Comparison of ENCODE assay signal across 8 cellular contexts in the genomic region with DNA sequence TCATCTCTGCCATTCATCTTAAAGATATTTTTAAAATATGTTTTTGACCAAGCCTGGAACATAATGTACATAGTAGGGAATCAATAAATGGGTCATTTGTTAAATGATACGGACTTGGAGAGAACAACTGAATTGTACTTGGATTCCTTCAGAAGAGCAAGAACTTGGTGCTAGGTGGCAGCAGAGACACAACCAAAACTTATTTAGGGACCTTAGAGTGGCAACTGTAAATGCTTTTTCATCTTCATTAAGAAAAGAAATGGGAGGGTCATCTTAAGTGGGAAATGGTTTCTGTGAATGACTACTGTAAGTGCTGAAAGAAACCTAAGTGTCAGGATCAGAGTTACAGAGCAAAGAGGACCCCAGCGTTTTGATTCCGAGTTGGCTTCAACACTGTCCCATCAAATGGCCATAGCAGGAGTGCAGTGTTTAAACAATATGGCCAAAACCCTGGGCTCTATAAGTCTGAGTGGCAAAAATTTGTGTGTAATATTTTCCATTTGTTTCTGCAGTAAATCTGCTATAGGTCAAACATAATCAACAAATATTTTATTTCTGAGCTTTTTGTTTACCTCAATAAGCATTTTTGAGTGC.
DNase-seq lines count a peak whose midpoint lies in the region; ATAC-seq and TF ChIP-seq lines count a peak whose summit lies in the region.

No MANE protein-coding gene starts in this region.

- no peak overlapping the region for H3K4me3 ChIP-seq in NB4 (ENCODE audit: low read depth, low read length)
- no peak overlapping the region for H3K4me3 ChIP-seq in choroid plexus epithelial cell (ENCODE audit: low read depth, low read length)
- no peak overlapping the region for H3K4me3 ChIP-seq in lower lobe of right lung

- H3K4me1 ChIP-seq in lower lobe of right lung, result peaks cover 20% of the 10 kb centered on the region

- no peaks in the 10 kb centered on the region for H3K36me3 Mint-ChIP-seq in activated T-helper 2 cell treated with anti-CD3 and anti-CD28 coated beads, Interferon-gamma antibody, Interleukin-2, Interleukin-4, amounts not matched to agents 10 μg/mL and 5 μg/mL and 100 μg/mL, durations not matched to agents 14 hours and 24 hours and 36 hours (ENCODE audit: low read depth)

- no peaks in the 10 kb centered on the region for H3K9me3 Mint-ChIP-seq in activated T-helper 2 cell treated with anti-CD3 and anti-CD28 coated beads, Interferon-gamma antibody, Interleukin-2, Interleukin-4, amounts not matched to agents 10 μg/mL and 5 μg/mL and 100 μg/mL, durations not matched to agents 14 hours and 24 hours and 36 hours

- H3K27me3 Mint-ChIP-seq in activated T-helper 2 cell treated with anti-CD3 and anti-CD28 coated beads, Interferon-gamma antibody, Interleukin-2, Interleukin-4, amounts not matched to agents 10 μg/mL and 5 μg/mL and 100 μg/mL, durations not matched to agents 14 hours and 24 hours and 36 hours (ENCODE audit: low read depth), result peaks cover 4% of the 10 kb centered on the region

- DNase-seq in ELR (ENCODE audit: low read depth), result peak; percentile 61
- peak; percentile 44 for DNase-seq in NB4 (ENCODE audit: low read depth)
- peak; percentile 91 for DNase-seq in choroid plexus epithelial cell (ENCODE audit: low read depth)
- no peak for DNase-seq in lower lobe of right lung
- no peak for DNase-seq in stimulated activated CD4-positive, alpha-beta T cell treated with anti-CD3 and anti-CD28 coated beads, Interleukin-2, amount 100 ng/mL, for 48 hours
- DNase-seq in ecto neural progenitor cell (ENCODE audit: low spot score), result no peak
- DNase-seq in activated T-helper 2 cell treated with anti-CD3 and anti-CD28 coated beads, Interferon-gamma antibody, Interleukin-2, Interleukin-4, amounts not matched to agents 10 μg/mL and 5 μg/mL and 100 μg/mL, durations not matched to agents 14 hours and 24 hours and 36 hours (ENCODE audit: low spot score), result no peak

- H3K9me3 ChIP-seq in lower lobe of right lung, result no peaks in the 10 kb centered on the region

- peaks cover 10% of the 10 kb centered on the region for H3K4me1 Mint-ChIP-seq in activated T-helper 2 cell treated with anti-CD3 and anti-CD28 coated beads, Interferon-gamma antibody, Interleukin-2, Interleukin-4, amounts not matched to agents 10 μg/mL and 5 μg/mL and 100 μg/mL, durations not matched to agents 14 hours and 24 hours and 36 hours (ENCODE audit: low read depth)

- TF ChIP-seq CTCF in NB4 (IDR thresholded peaks at IDR 0.05; ENCODE audit: low read depth, low read length) (peak; percentile 30), choroid plexus epithelial cell (conservative IDR thresholded peaks at IDR 0.05; ENCODE audit: low read depth, low read length) (peak; percentile 69), lower lobe of right lung (IDR thresholded peaks at IDR 0.05) (peak; percentile 53)

- H3K36me3 ChIP-seq in lower lobe of right lung, result no peaks in the 10 kb centered on the region

- intact Hi-C loops in lower lobe of right lung (cut with DNase I), result no loop called here
- intact Hi-C loops in activated T-helper 2 cell treated with anti-CD3 and anti-CD28 coated beads, Interferon-gamma antibody, Interleukin-2, Interleukin-4, amounts not matched to agents 10 μg/mL and 5 μg/mL and 100 μg/mL, durations not matched to agents 14 hours and 24 hours and 36 hours (cut with micrococcal nuclease), result loop anchor here (1.0 kb wide), 1 partner anchor 207 kb away; no protein-coding TSS in a partner anchor

- peak in 1 of 2 donors; percentile 64 for ATAC-seq in lower lobe of right lung
- ATAC-seq in HG02852 (IDR thresholded peaks at IDR 0.05; ENCODE audit: unreplicated experiment), result no peak

- no peak for TF ChIP-seq POLR2A in NB4 (IDR thresholded peaks at IDR 0.05; ENCODE audit: extremely low read depth, insufficient read length)

- no peaks in the 10 kb centered on the region for H3K27me3 ChIP-seq in lower lobe of right lung (ENCODE audit: low read depth)

- no peak overlapping the region for H3K27ac ChIP-seq in lower lobe of right lung

- H3K4me3 Mint-ChIP-seq in activated T-helper 2 cell treated with anti-CD3 and anti-CD28 coated beads, Interferon-gamma antibody, Interleukin-2, Interleukin-4, amounts not matched to agents 10 μg/mL and 5 μg/mL and 100 μg/mL, durations not matched to agents 14 hours and 24 hours and 36 hours (ENCODE audit: low read depth), result no peak overlapping the region

- no peak overlapping the region for H3K27ac Mint-ChIP-seq in activated T-helper 2 cell treated with anti-CD3 and anti-CD28 coated beads, Interferon-gamma antibody, Interleukin-2, Interleukin-4, amounts not matched to agents 10 μg/mL and 5 μg/mL and 100 μg/mL, durations not matched to agents 14 hours and 24 hours and 36 hours

Comparison
In these comparisons a context has a peak if more than half of its experiments do, and no peak if none do; other contexts are left out.
1. DNase-seq: peak in ELR (single experiment), NB4 (single experiment) and choroid plexus epithelial cell (single experiment); none in lower lobe of right lung (single experiment), stimulated activated CD4-positive, alpha-beta T cell treated with anti-CD3 and anti-CD28 coated beads, Interleukin-2, amount 100 ng/mL, for 48 hours (0 of 2), ecto neural progenitor cell (single experiment) and activated T-helper 2 cell treated with anti-CD3 and anti-CD28 coated beads, Interferon-gamma antibody, Interleukin-2, Interleukin-4, amounts not matched to agents 10 μg/mL and 5 μg/mL and 100 μg/mL, durations not matched to agents 14 hours and 24 hours and 36 hours (single experiment).
2. Peak in every context shown above with its lines, with median percentiles within 50 percentile points of each other: CTCF ChIP-seq.